In the genomic region with DNA sequence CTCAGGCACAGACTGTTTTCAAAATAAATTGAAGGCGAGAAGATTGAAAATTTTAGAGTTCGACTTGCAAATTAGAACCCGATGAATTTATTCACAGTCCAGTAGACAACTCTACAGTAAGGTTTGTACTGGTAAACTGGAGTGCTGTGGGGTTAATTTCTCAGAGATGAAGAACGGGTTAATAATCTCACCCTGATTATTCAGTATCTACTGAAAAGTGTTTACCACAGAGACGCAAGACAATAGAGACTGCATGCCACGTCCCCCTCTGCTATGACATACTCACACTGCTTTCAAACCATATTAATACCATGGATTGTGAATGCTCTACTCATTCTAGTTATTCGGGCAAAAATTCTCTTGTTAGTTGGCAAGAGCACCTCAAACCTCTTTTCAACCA, we compare ENCODE assay signal across 16 cellular contexts. TPM values are rescaled to one million over a fixed set of nuclear protein-coding genes. Genes with fewer than 3 reads are reported as not detected.
DNase-seq lines count a peak whose midpoint lies in the region; ATAC-seq, FAIRE-seq and TF ChIP-seq lines count a peak whose summit lies in the region.
"Had no signal": no experiment of that assay in that cellular context is flagged by ENCODE, and none has a peak within 500 bp of the region (broad histone marks: within the 10 kb centered on the region; RNA-seq: fewer than 3 reads in every experiment).

No MANE protein-coding gene starts in this region.

- H3K9me1 ChIP-seq in endothelial cell of umbilical vein (replicated peaks; ENCODE audit: control insufficient read depth, extremely low read depth, insufficient read depth, low read length), result no peaks in the 10 kb centered on the region

- intact Hi-C loops in PC-3 (cut with micrococcal nuclease), result loop anchor here (1.0 to 5.0 kb wide), 3 partner anchors 22 to 304 kb away; a partner anchor contains a TSS
- intact Hi-C loops in endothelial cell of umbilical vein (cut with micrococcal nuclease), result loop anchor here (1.0 to 10.0 kb wide), 3 partner anchors 14 to 106 kb away; a partner anchor contains a TSS

- H3K9me3 ChIP-seq in PC-3 (ENCODE audit: low read length), result no peaks in the 10 kb centered on the region
- H3K9me3 ChIP-seq in endothelial cell of umbilical vein (replicated peaks; ENCODE audit: control insufficient read depth, insufficient read depth, low read length), result no peaks in the 10 kb centered on the region
- H3K9me3 ChIP-seq in osteoblast (ENCODE audit: low read depth, low read length), result no peaks in the 10 kb centered on the region

- dilution Hi-C loops in endothelial cell of umbilical vein (cut with MboI; ENCODE audit: extremely low pct_ligation_motif_present, low sequenced_read_pairs), result no loop called here

- H4K20me1 ChIP-seq in PC-3 (ENCODE audit: low read length), result no peaks in the 10 kb centered on the region
- no peaks in the 10 kb centered on the region for H4K20me1 ChIP-seq in endothelial cell of umbilical vein (replicated peaks; ENCODE audit: control insufficient read depth, extremely low read depth, insufficient read depth, low read length)
- H4K20me1 ChIP-seq in osteoblast (ENCODE audit: insufficient read depth, low read length), result no peaks in the 10 kb centered on the region

- peak; percentile 16 for ATAC-seq in PC-3
- ATAC-seq: activated CD8-positive, alpha-beta memory T cell treated with anti-CD3 and anti-CD28 coated beads, Interleukin-2, amount 10 ng/mL, durations not matched to agents 7 days and 5 days; left ventricle myocardium superior; WTC11 had no signal

- FAIRE-seq in endothelial cell of umbilical vein (lab: Jason Lieb, UNC), result no peak
- no peak for FAIRE-seq in GM12892 (lab: Jason Lieb, UNC)
- FAIRE-seq: small intestine had no signal

- no peaks in the 10 kb centered on the region for H3K79me2 ChIP-seq in PC-3 (ENCODE audit: low read length)
- no peaks in the 10 kb centered on the region for H3K79me2 ChIP-seq in endothelial cell of umbilical vein (ENCODE audit: control insufficient read depth, insufficient read depth, low read length)
- H3K79me2 ChIP-seq in osteoblast (ENCODE audit: insufficient read depth, low read length), result no peaks in the 10 kb centered on the region

- TF ChIP-seq CTCF in PC-3 (conservative IDR thresholded peaks at IDR 0.05; ENCODE audit: low read depth, low read length) (no peak), endothelial cell of umbilical vein (IDR thresholded peaks at IDR 0.05; ENCODE audit: extremely low read depth in 1 of 2, insufficient read depth in 1 of 2, low read depth in 1 of 2, low read length in 2 of 2) (no peak), osteoblast (IDR thresholded peaks at IDR 0.05; ENCODE audit: extremely low read depth, low read depth, low read length) (no peak)

- no TSS peak for BruUV-seq in PC-3 (replicated peaks; lab: Mats Ljungman, UMichigan)
- BruUV-seq in endothelial cell of umbilical vein (replicated peaks; lab: Mats Ljungman, UMichigan), result TSS peak; percentile 54

- peaks cover 21% of the 10 kb centered on the region for H3K4me1 ChIP-seq in PC-3 (ENCODE audit: insufficient read depth, low read length)
- peaks cover 12% of the 10 kb centered on the region for H3K4me1 ChIP-seq in endothelial cell of umbilical vein (ENCODE audit: control insufficient read depth, extremely low read depth, insufficient read depth, low read length)
- peaks cover 12% of the 10 kb centered on the region for H3K4me1 ChIP-seq in osteoblast (ENCODE audit: insufficient read depth, low read length)

- H3F3A ChIP-seq in PC-3 (ENCODE audit: low read length, unreplicated experiment), result no peaks in the 10 kb centered on the region

- H2AFZ ChIP-seq in PC-3 (ENCODE audit: low read length), result peak overlapping the region; percentile 33
- H2AFZ ChIP-seq in endothelial cell of umbilical vein (ENCODE audit: low read depth, low read length), result peak overlapping the region; percentile 87
- H2AFZ ChIP-seq in osteoblast (ENCODE audit: low read length), result peak overlapping the region; percentile 70

- H3K27me3 ChIP-seq in PC-3 (ENCODE audit: low read length), result no peaks in the 10 kb centered on the region
- H3K27me3 ChIP-seq in endothelial cell of umbilical vein (ENCODE audit: control insufficient read depth in 2 of 2, insufficient read depth in 2 of 2, low read length in 2 of 2), result no peaks in the 10 kb centered on the region
- H3K27me3 ChIP-seq in osteoblast (ENCODE audit: insufficient read depth, low read length), result no peaks in the 10 kb centered on the region

- H3K9ac ChIP-seq in PC-3 (ENCODE audit: low read length) (peak overlapping the region; percentile 7; the same call in 1 of the 2 replicates), endothelial cell of umbilical vein (replicated peaks; ENCODE audit: extremely low read depth, insufficient read depth, low read length) (peak overlapping the region; percentile 72)

- TF ChIP-seq POLR2A in endothelial cell of umbilical vein (IDR thresholded peaks at IDR 0.05; ENCODE audit: low read depth, low read length), result no peak
- no peak for TF ChIP-seq POLR2A in GM12892 (IDR thresholded peaks at IDR 0.05; ENCODE audit: low read depth, low read length)

- DNase-seq in AG08395 (ENCODE audit: low spot score) (peak; percentile 48), PC-3 (no peak), endothelial cell of umbilical vein (ENCODE audit: low read depth, low spot score) (no peak), osteoblast (ENCODE audit: insufficient read length, low spot score, missing footprints) (no peak), GM12892 (ENCODE audit: insufficient read length) (no peak), SW 1271 (lab: John Stamatoyannopoulos, UW) (no peak), dedifferentiated amniotic fluid mesenchymal stem cell (ENCODE audit: extremely low spot score) (no peak), activated T-cell treated with anti-CD3 and anti-CD28 coated beads for 4 hours (no peak)
- DNase-seq: activated CD8-positive, alpha-beta memory T cell treated with anti-CD3 and anti-CD28 coated beads, Interleukin-2, amount 10 ng/mL, durations not matched to agents 7 days and 5 days; AML-193; cerebellar nuclear complex; erythroblast; left ventricle myocardium superior; NCI-H2227 treated with DMSO at 0.1 percent for 48 hours; small intestine had no signal

- H3K27ac ChIP-seq in PC-3 (ENCODE audit: low read length) (peak overlapping the region; percentile 58), endothelial cell of umbilical vein (ENCODE audit: insufficient read depth, low read depth, low read length) (peak overlapping the region; percentile 83), osteoblast (ENCODE audit: low read depth, low read length) (peak overlapping the region; percentile 51)

- H3K36me3 ChIP-seq in PC-3 (ENCODE audit: low read depth, low read length), result no peaks in the 10 kb centered on the region
- H3K36me3 ChIP-seq in endothelial cell of umbilical vein (ENCODE audit: control insufficient read depth in 2 of 2, extremely low read depth in 1 of 2, insufficient read depth in 2 of 2, low read length in 2 of 2), result no peaks in the 10 kb centered on the region
- no peaks in the 10 kb centered on the region for H3K36me3 ChIP-seq in osteoblast (ENCODE audit: insufficient read depth, low read length)

- POLR2A ChIA-PET in PC-3 (lab: Charles Lee; ENCODE audit: unreplicated experiment) (no interaction called here), endothelial cell of umbilical vein (lab: Charles Lee) (no interaction called here)

- H3K9me2 ChIP-seq in PC-3 (replicated peaks; ENCODE audit: low read length), result no peaks in the 10 kb centered on the region

- H3K4me2 ChIP-seq in PC-3 (ENCODE audit: low read length) (peak overlapping the region; percentile 43), endothelial cell of umbilical vein (ENCODE audit: insufficient read depth, low read length) (peak overlapping the region; percentile 78), osteoblast (ENCODE audit: insufficient read depth, low read length) (peak overlapping the region; percentile 79)

- H3K4me3 ChIP-seq in PC-3 (ENCODE audit: low read length) (no peak overlapping the region), endothelial cell of umbilical vein (replicated peaks in 1 of 3; ENCODE audit: insufficient read depth in 1 of 3, low read depth in 1 of 3, low read length in 3 of 3) (no peak overlapping the region), osteoblast (ENCODE audit: insufficient read depth, low read length) (peak overlapping the region; percentile 21)

- CTCF ChIA-PET in PC-3 (lab: Charles Lee) (interaction anchor here (0.6 kb wide), 1 partner anchor 421 kb away, joined by 6 read pairs; no protein-coding TSS in a partner anchor), endothelial cell of umbilical vein (lab: Charles Lee) (interaction anchor here (0.6 to 1.7 kb wide), 6 partner anchors 12 to 44 kb away, joined by 3 to 8 read pairs (median 4); a partner anchor contains a TSS)

TF ChIP-seq in endothelial cell of umbilical vein, 7 proteins besides CTCF, POLR2A, EP300 and RAD21 (continues in another document):
- TF ChIP-seq, protein P1, sequence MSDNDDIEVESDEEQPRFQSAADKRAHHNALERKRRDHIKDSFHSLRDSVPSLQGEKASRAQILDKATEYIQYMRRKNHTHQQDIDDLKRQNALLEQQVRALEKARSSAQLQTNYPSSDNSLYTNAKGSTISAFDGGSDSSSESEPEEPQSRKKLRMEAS (IDR thresholded peaks at IDR 0.05; ENCODE audit: insufficient read depth, insufficient read length), result no peak
- no peak for TF ChIP-seq GATA2 (IDR thresholded peaks at IDR 0.05; ENCODE audit: insufficient read depth, insufficient read length, low read depth, low read length)

RNA-seq across cellular contexts. Expression of a gene that starts 36.1 kb away (rescaled TPM):
- total RNA-seq in PC-3 (2014; rRNA removed) (88.4 and 98.0 TPM in 2 replicates), endothelial cell of umbilical vein (91.9 and 98.1 TPM in 2 replicates), osteoblast (114 TPM in 2 replicates)
- polyA plus RNA-seq in endothelial cell of umbilical vein, result 34.4 and 42.8 TPM in 2 replicates
- polyA plus RNA-seq in endothelial cell of umbilical vein (2011; cell fraction: cytosol; rRNA removed), result 43.5 and 47.4 TPM in 2 replicates
- polyA plus RNA-seq in endothelial cell of umbilical vein (2011; cell fraction: nucleus; rRNA removed), result 25.4 and 33.5 TPM in 2 replicates
- polyA plus RNA-seq in endothelial cell of umbilical vein (2012), result 85.5 and 153 TPM in 2 replicates
- polyA minus RNA-seq in endothelial cell of umbilical vein, result 43.4 and 56.7 TPM in 2 replicates
- 36.5 TPM for polyA minus RNA-seq in endothelial cell of umbilical vein (2011; cell fraction: cytosol; rRNA and poly(A)+ RNA removed)
- polyA minus RNA-seq in endothelial cell of umbilical vein (2011; cell fraction: nucleus; rRNA and poly(A)+ RNA removed), result 18.6 and 31.3 TPM in 2 replicates
- polyA plus RNA-seq in GM12892 (2012; ENCODE audit: missing spikeins), result 12.0 TPM

RNA-seq across cellular contexts. Expression of a gene that starts 48.4 kb away (rescaled TPM):
- 46.8 and 53.9 TPM in 2 replicates for total RNA-seq in PC-3 (2014; rRNA removed)
- total RNA-seq in endothelial cell of umbilical vein, result 91.6 and 95.1 TPM in 2 replicates
- polyA plus RNA-seq in endothelial cell of umbilical vein, result 69.3 and 120 TPM in 2 replicates
- 69.3 and 136 TPM in 2 replicates for polyA plus RNA-seq in endothelial cell of umbilical vein (2011; cell fraction: cytosol; rRNA removed)
- 52.5 and 90.6 TPM in 2 replicates for polyA plus RNA-seq in endothelial cell of umbilical vein (2011; cell fraction: nucleus; rRNA removed)
- polyA plus RNA-seq in endothelial cell of umbilical vein (2012), result 92.0 and 153 TPM in 2 replicates
- 28.1 and 35.5 TPM in 2 replicates for polyA minus RNA-seq in endothelial cell of umbilical vein
- polyA minus RNA-seq in endothelial cell of umbilical vein (2011; cell fraction: cytosol; rRNA and poly(A)+ RNA removed), result 18.3 TPM
- 27.8 and 33.3 TPM in 2 replicates for polyA minus RNA-seq in endothelial cell of umbilical vein (2011; cell fraction: nucleus; rRNA and poly(A)+ RNA removed)
- 177 and 204 TPM in 2 replicates for total RNA-seq in osteoblast
- 55.5 TPM for polyA plus RNA-seq in GM12892 (2012; ENCODE audit: missing spikeins)

Comparison
In these comparisons a context has a peak if more than half of its experiments do, and no peak if none do; other contexts are left out.
1. H2AFZ ChIP-seq: peak in every context shown above with its lines; median percentile 87 in endothelial cell of umbilical vein; 70 in osteoblast; 33 in PC-3.